20 cellular contexts compared by ENCODE assay signal in the genomic region with DNA sequence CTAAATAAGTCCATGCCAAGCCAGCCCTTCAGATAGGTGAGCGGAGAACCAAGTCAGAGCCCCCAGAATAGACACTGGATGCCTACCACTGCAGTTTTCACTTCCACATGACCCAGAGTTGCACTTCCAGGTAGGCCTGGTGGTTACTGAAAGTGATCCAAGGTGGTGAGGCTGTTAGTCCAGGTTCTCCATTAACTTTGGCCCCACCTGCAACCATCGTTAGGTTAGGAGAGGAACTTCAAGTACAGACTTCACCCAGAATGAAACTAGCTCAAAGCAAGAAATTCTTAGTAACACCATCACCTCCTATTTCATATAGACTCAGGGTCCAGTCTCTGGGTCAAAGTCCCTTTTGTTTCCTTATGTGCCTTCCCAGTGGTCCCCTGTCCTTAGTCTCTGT.
DNase-seq lines count a peak whose midpoint lies in the region; ATAC-seq and TF ChIP-seq lines count a peak whose summit lies in the region.
"Had no signal": no experiment of that assay in that cellular context is flagged by ENCODE, and none has a peak within 500 bp of the region (broad histone marks: within the 10 kb centered on the region; RNA-seq: fewer than 3 reads in every experiment).

No MANE protein-coding gene starts in this region.

- peaks cover 2% of the 10 kb centered on the region for H3K4me1 Mint-ChIP-seq in glutamatergic neuron (ENCODE audit: low read depth, unreplicated experiment)
- H3K4me1 Mint-ChIP-seq in T-helper 17 cell = peaks cover 15% of the 10 kb centered on the region

- no peaks in the 10 kb centered on the region for H3K9me3 Mint-ChIP-seq in glutamatergic neuron (ENCODE audit: unreplicated experiment)
- H3K9me3 Mint-ChIP-seq: CD8-positive, alpha-beta memory T cell; type B pancreatic cell had no signal

- intact Hi-C loops in left colon (cut with DNase I, micrococcal nuclease) = no loop called here

- DNase-seq in left colon (no peak), glutamatergic neuron (no peak), T-helper 17 cell (no peak), inferior parietal cortex (ENCODE audit: extremely low spot score) (no peak)
- DNase-seq: activated CD4-positive, alpha-beta T cell treated with anti-CD3 and anti-CD28 coated beads for 48 hours; CD8-positive, alpha-beta memory T cell; DMS79 treated with DMSO at 0.1 percent for 48 hours; mesenchymal stem cell; MM.1S; naive thymus-derived CD4-positive, alpha-beta T cell; NCI-H146; NCI-H524; stimulated activated CD4-positive, alpha-beta T cell treated with anti-CD3 and anti-CD28 coated beads, Interleukin-12 subunit alpha, Interleukin-12 subunit beta, amount 100 ng/mL, for 4 hours had no signal

- H3K27ac Mint-ChIP-seq in glutamatergic neuron (ENCODE audit: unreplicated experiment) (no peak overlapping the region), T-helper 17 cell (no peak overlapping the region)
- H3K27ac Mint-ChIP-seq: activated T-helper 2 cell treated with anti-CD3 and anti-CD28 coated beads, Interferon-gamma antibody, Interleukin-2, Interleukin-4, amounts not matched to agents 10 μg/mL and 5 μg/mL and 100 μg/mL, durations not matched to agents 14 hours and 24 hours and 36 hours; IgD-negative memory B cell; naive thymus-derived CD4-positive, alpha-beta T cell had no signal

- H3K9me3 ChIP-seq in T-helper 17 cell (ENCODE audit: control insufficient read depth, low read length, poor library complexity, severe bottlenecking) = peaks cover 3% of the 10 kb centered on the region

- H3K27me3 Mint-ChIP-seq in glutamatergic neuron (ENCODE audit: unreplicated experiment) = peaks cover 3% of the 10 kb centered on the region
- H3K27me3 Mint-ChIP-seq in T-helper 17 cell = no peaks in the 10 kb centered on the region
- H3K27me3 Mint-ChIP-seq: CD8-positive, alpha-beta memory T cell; type B pancreatic cell had no signal

- TF ChIP-seq CTCF in glutamatergic neuron (IDR thresholded peaks at IDR 0.05; ENCODE audit: partially characterized antibody, unreplicated experiment) = no peak

- H3K4me3 Mint-ChIP-seq in glutamatergic neuron (ENCODE audit: unreplicated experiment) (no peak overlapping the region), T-helper 17 cell (no peak overlapping the region)
- H3K4me3 Mint-ChIP-seq: CD8-positive, alpha-beta memory T cell; IgD-negative memory B cell; naive thymus-derived CD4-positive, alpha-beta T cell; type B pancreatic cell had no signal

- H3K36me3 Mint-ChIP-seq in glutamatergic neuron (ENCODE audit: unreplicated experiment) (no peaks in the 10 kb centered on the region), T-helper 17 cell (ENCODE audit: low read depth) (peaks cover 9% of the 10 kb centered on the region)
- H3K36me3 Mint-ChIP-seq: IgD-negative memory B cell, type B pancreatic cell had no signal

- ATAC-seq in GM18870 (IDR thresholded peaks at IDR 0.05; ENCODE audit: unreplicated experiment) = peak; percentile 66
- ATAC-seq in GM21619 (IDR thresholded peaks at IDR 0.05; ENCODE audit: unreplicated experiment) = peak; percentile 63
- peak; percentile 67 for ATAC-seq in HG03354 (IDR thresholded peaks at IDR 0.05; ENCODE audit: poor library complexity, severe bottlenecking, unreplicated experiment)
- peak; percentile 85 for ATAC-seq in left colon
- no peak for ATAC-seq in T-helper 17 cell
- ATAC-seq in GM21360 (IDR thresholded peaks at IDR 0.05; ENCODE audit: unreplicated experiment) = no peak
- ATAC-seq: naive thymus-derived CD4-positive, alpha-beta T cell had no signal

Comparison
In these comparisons a context has a peak if more than half of its experiments do, and no peak if none do; other contexts are left out.
1. ATAC-seq: peak in GM18870 (single experiment), GM21619 (single experiment), HG03354 (single experiment) and left colon (single experiment); none in T-helper 17 cell (single experiment) and GM21360 (single experiment).